2 cellular contexts compared by ENCODE assay signal in the genomic region with DNA sequence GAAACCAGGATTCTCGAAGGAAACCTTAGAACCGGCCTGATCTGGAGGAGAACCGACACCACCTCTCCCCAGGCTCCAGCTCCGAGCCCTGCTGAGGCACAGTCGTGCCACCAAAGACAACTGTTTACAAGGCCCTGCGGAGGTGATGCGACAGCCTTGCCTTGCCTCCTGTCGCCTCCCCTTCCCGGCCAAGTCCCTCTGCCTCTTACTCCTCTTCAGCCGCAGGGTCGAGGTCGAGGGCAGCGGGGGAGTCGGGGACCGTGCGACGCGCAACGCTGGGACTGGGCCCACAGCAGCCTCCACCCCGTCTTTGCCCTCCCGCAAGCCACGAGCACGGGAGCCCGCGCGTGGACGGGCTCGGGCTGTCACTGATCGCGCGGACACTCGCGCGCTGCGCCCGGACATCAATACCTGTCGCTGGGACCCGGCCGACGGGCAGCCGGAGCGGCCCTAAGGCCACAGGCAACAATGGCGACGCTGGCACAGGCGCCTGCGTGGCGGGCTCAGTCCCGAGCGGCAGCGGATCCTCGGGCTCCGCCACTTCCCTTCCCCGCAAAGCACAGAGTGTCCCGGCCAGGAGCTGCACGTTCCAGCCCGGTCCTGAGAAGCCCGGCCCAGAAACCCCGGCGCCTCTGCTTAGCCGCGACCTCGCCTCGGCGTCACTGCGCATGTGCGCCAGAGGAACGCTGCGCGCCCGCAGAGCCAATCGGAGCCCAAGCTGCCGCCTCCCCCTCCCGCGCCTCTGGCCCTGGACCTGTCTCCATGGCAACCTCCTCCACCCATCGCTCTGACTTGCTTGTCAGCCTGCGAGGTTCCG.
TF ChIP-seq lines count a peak whose summit lies in the region.

Gene ZNF287 (minus strand): TSS at position 664 of the 817 bp plus-strand sequence. CDS start 1,473 bp downstream, outside the sequence.

TF ChIP-seq in IMR-90, 13 proteins besides CTCF, POLR2A, EP300 and RAD21:
- peak; percentile 76; the same call in 1 of the 2 replicates for TF ChIP-seq MAZ (IDR thresholded peaks at IDR 0.05; ENCODE audit: borderline replicate concordance, low read depth, low read length)
- peak; percentile 95 for TF ChIP-seq RCOR1 (IDR thresholded peaks at IDR 0.05; ENCODE audit: insufficient replicate concordance, low read length)
- TF ChIP-seq SMC3 (IDR thresholded peaks at IDR 0.05; ENCODE audit: low read depth, low read length) = no peak
- no peak for TF ChIP-seq CEBPB (IDR thresholded peaks at IDR 0.05; ENCODE audit: low read depth, low read length)
TF ChIP-seq in IMR-90: peak in this region for 2.

TF ChIP-seq in neural cell, 6 proteins besides CTCF, POLR2A, EP300 and RAD21:
- no peak for TF ChIP-seq EZH2 (IDR thresholded peaks at IDR 0.05; ENCODE audit: borderline replicate concordance, insufficient read depth, low read length, poor library complexity, severe bottlenecking)
- TF ChIP-seq, protein P1, sequence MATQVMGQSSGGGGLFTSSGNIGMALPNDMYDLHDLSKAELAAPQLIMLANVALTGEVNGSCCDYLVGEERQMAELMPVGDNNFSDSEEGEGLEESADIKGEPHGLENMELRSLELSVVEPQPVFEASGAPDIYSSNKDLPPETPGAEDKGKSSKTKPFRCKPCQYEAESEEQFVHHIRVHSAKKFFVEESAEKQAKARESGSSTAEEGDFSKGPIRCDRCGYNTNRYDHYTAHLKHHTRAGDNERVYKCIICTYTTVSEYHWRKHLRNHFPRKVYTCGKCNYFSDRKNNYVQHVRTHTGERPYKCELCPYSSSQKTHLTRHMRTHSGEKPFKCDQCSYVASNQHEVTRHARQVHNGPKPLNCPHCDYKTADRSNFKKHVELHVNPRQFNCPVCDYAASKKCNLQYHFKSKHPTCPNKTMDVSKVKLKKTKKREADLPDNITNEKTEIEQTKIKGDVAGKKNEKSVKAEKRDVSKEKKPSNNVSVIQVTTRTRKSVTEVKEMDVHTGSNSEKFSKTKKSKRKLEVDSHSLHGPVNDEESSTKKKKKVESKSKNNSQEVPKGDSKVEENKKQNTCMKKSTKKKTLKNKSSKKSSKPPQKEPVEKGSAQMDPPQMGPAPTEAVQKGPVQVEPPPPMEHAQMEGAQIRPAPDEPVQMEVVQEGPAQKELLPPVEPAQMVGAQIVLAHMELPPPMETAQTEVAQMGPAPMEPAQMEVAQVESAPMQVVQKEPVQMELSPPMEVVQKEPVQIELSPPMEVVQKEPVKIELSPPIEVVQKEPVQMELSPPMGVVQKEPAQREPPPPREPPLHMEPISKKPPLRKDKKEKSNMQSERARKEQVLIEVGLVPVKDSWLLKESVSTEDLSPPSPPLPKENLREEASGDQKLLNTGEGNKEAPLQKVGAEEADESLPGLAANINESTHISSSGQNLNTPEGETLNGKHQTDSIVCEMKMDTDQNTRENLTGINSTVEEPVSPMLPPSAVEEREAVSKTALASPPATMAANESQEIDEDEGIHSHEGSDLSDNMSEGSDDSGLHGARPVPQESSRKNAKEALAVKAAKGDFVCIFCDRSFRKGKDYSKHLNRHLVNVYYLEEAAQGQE (IDR thresholded peaks at IDR 0.05; ENCODE audit: borderline replicate concordance) = peak; percentile 83
- TF ChIP-seq MXI1 (conservative IDR thresholded peaks at IDR 0.05; ENCODE audit: poor library complexity, severe bottlenecking) = no peak
- TF ChIP-seq TAF1 (IDR thresholded peaks at IDR 0.05; ENCODE audit: low read depth) = no peak
- TF ChIP-seq POLR2AphosphoS5 (IDR thresholded peaks at IDR 0.05) = peak; percentile 93
- peak; percentile 53 for TF ChIP-seq SMC3 (conservative IDR thresholded peaks at IDR 0.05; ENCODE audit: poor library complexity)
